In the genomic region with DNA sequence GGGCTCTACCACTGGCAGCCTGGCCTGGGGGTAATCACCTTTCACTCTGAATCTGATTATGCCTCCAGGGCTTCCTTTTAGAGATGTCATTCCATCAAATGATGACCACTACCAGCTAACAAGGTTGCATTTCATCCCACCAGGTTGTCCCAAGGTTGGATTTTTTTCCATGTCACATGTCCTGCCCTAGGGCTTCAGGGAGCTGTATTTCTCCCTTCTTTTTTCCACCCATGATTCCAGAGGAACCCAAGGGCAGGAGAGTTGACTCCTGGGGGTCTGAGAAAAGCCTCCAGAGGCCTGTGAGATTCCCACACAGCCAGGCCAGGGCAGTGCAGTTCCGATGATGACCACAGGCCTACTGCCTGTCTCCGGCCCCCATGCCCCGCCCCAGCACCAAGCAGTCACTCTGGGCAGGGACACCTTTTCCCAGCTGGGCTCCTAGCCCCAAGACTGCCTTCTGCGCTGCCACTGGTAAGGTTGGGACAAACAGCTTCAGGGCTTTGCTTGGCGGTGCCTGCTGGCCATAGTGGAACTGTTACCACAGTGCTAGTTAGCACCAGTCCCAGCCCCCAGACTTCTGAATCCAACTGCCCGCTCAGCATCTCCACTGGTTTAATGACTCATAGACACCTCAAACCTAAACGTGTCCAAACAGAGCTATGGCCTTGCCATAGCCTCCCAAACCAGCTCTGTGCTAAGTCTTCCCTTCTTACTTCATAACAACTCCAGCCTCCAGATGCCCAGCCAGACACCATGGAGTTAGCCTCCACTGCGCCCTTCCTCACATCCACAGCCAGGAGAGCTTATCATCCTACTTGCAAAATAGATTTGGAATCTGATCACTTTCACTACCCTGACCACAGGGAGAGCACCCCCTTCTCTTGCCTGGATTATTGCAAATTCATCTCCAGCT, we compare ENCODE assay signal across 9 cellular contexts.
DNase-seq lines count a peak whose midpoint lies in the region; ATAC-seq and TF ChIP-seq lines count a peak whose summit lies in the region.
"Had no signal": no experiment of that assay in that cellular context is flagged by ENCODE, and none has a peak within 500 bp of the region (broad histone marks: within the 10 kb centered on the region; RNA-seq: fewer than 3 reads in every experiment).

No MANE protein-coding gene starts in this region.

- H3K4me3 ChIP-seq in choroid plexus epithelial cell (ENCODE audit: low read depth, low read length) = no peak overlapping the region
- H3K4me3 ChIP-seq: psoas muscle had no signal

- no peak for ATAC-seq in HG03457 (IDR thresholded peaks at IDR 0.05; ENCODE audit: unreplicated experiment)
- ATAC-seq: psoas muscle had no signal

- peak; percentile 8 for DNase-seq in DMS114 treated with DMSO at 0.1 percent for 48 hours (lab: John Stamatoyannopoulos, UW; ENCODE audit: unreplicated experiment)
- peak; percentile 13 for DNase-seq in choroid plexus epithelial cell (ENCODE audit: low read depth)
- DNase-seq in non-pigmented ciliary epithelial cell (ENCODE audit: low read depth) = peak; percentile 6
- no peak for DNase-seq in globus pallidus (ENCODE audit: low spot score)
- DNase-seq in NCI-H510A treated with DMSO at 0.1 percent for 48 hours (lab: John Stamatoyannopoulos, UW) = no peak
- no peak for DNase-seq in stimulated activated CD4-positive, alpha-beta T cell treated with anti-CD3 and anti-CD28 coated beads, Interleukin-12 subunit alpha, Interleukin-12 subunit beta, amount 100 ng/mL, for 4 hours

- H3K27ac ChIP-seq in KOPT-K1 (ENCODE audit: low read depth, low read length, poor library complexity, severe bottlenecking) = peak overlapping the region; percentile 99
- H3K27ac ChIP-seq: psoas muscle had no signal

- no peaks in the 10 kb centered on the region for H3K36me3 ChIP-seq in KOPT-K1 (ENCODE audit: insufficient read depth, low read length)

- H3K9me3 ChIP-seq in KOPT-K1 (ENCODE audit: insufficient read depth, low read length, poor library complexity, severe bottlenecking) = no peaks in the 10 kb centered on the region
- H3K9me3 ChIP-seq: psoas muscle had no signal

- no peak for TF ChIP-seq CTCF in choroid plexus epithelial cell (conservative IDR thresholded peaks at IDR 0.05; ENCODE audit: low read depth, low read length)

Comparison
In these comparisons a context has a peak if more than half of its experiments do, and no peak if none do; other contexts are left out.
1. DNase-seq: peak in DMS114 treated with DMSO at 0.1 percent for 48 hours (single experiment), choroid plexus epithelial cell (single experiment) and non-pigmented ciliary epithelial cell (single experiment); none in globus pallidus (single experiment), NCI-H510A treated with DMSO at 0.1 percent for 48 hours (single experiment) and stimulated activated CD4-positive, alpha-beta T cell treated with anti-CD3 and anti-CD28 coated beads, Interleukin-12 subunit alpha, Interleukin-12 subunit beta, amount 100 ng/mL, for 4 hours (single experiment).